In the genomic region with DNA sequence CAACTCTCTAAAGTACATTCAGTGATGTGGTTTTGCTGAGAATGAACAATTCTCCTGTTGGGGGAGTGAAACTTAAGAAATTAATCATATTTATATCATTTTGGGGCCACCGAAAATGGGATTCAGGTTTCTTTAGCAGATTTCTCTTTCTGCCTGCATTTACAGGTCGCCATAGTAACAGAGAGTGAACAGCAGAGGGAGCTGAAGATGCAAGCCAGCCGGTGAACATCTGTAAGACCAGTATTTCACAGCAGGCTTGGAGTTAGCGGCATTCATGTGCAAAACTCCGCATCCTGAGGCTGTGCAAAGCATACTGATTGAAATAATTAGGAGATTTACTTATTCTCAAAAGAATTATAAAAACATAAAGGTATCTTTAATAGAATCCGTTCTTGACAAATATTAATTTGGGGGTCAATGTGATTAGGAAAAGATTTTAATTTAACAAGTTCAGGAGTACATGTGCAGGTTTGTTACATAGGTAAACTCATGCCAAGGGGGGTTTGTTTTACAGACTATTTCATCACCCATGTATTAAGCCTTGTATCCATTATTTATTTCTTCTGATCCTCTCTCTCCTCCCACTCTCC, we compare ENCODE assay signal across 8 cellular contexts. TPM values are rescaled to one million over a fixed set of nuclear protein-coding genes. Genes with fewer than 3 reads are reported as not detected.
DNase-seq lines count a peak whose midpoint lies in the region; ATAC-seq and TF ChIP-seq lines count a peak whose summit lies in the region.

No MANE protein-coding gene starts in this region.

- DNase-seq in EL: peak; percentile 67
- peak; percentile 17 for DNase-seq in HuH-7 (ENCODE audit: low spot score)
- peak; percentile 68 for DNase-seq in RPMI7951 (ENCODE audit: low read depth)
- peak; percentile 13 for DNase-seq in activated T-helper 9 cell treated with anti-CD3 and anti-CD28 coated beads, Interleukin-2, amount 50 U/mL, for 16 hours (ENCODE audit: low read depth)
- DNase-seq in KG1 (lab: John Stamatoyannopoulos, UW): no peak

- H2AFZ ChIP-seq in parathyroid adenoma: peak overlapping the region; percentile 5

- no peak overlapping the region for H3K4me2 ChIP-seq in parathyroid adenoma (ENCODE audit: low read length)

- 6 to 7% methylated on average over 6 of the region's 6 CpGs for WGBS in gastroesophageal sphincter (ENCODE audit: low coverage in 1 of 2), 2 donors

- H3K4me3 ChIP-seq in gastroesophageal sphincter (no peak overlapping the region), parathyroid adenoma (ENCODE audit: low read depth, low read length) (no peak overlapping the region)

- ATAC-seq in GM21576 (IDR thresholded peaks at IDR 0.05; ENCODE audit: unreplicated experiment): peak; percentile 100
- peak; percentile 81 for ATAC-seq in gastroesophageal sphincter

- peaks cover 0 to 6% (median 0%) of the 10 kb centered on the region in 3 donors for H3K4me1 ChIP-seq in gastroesophageal sphincter
- H3K4me1 ChIP-seq in parathyroid adenoma: no peaks in the 10 kb centered on the region

- no peak overlapping the region for H3K27ac ChIP-seq in gastroesophageal sphincter
- no peak overlapping the region for H3K27ac ChIP-seq in parathyroid adenoma

- no peak overlapping the region for H3K9ac ChIP-seq in parathyroid adenoma

- H3K79me2 ChIP-seq in parathyroid adenoma: no peaks in the 10 kb centered on the region

- peak; percentile 68 to 83 (median 78) for TF ChIP-seq CTCF in gastroesophageal sphincter (IDR thresholded peaks at IDR 0.05)
- peak; percentile 85 for TF ChIP-seq CTCF in parathyroid adenoma (IDR thresholded peaks at IDR 0.05)

- TF ChIP-seq EP300 in gastroesophageal sphincter (IDR thresholded peaks at IDR 0.05): no peak

- no peak for TF ChIP-seq POLR2A in gastroesophageal sphincter (IDR thresholded peaks at IDR 0.05)

- H3K27me3 ChIP-seq in gastroesophageal sphincter (no peaks in the 10 kb centered on the region), parathyroid adenoma (ENCODE audit: control insufficient read depth, insufficient read depth, low read length) (no peaks in the 10 kb centered on the region)

- no peaks in the 10 kb centered on the region for H3K9me3 ChIP-seq in gastroesophageal sphincter
- no peaks in the 10 kb centered on the region for H3K9me3 ChIP-seq in parathyroid adenoma (ENCODE audit: control insufficient read depth, low read length)

- H3K36me3 ChIP-seq in gastroesophageal sphincter: no peaks in the 10 kb centered on the region
- H3K36me3 ChIP-seq in parathyroid adenoma (ENCODE audit: control insufficient read depth, insufficient read depth, low read length): no peaks in the 10 kb centered on the region

RNA-seq across cellular contexts. Expression of gene HSF2, which starts 17.9 kb away (rescaled TPM):
- 17.3 and 22.5 TPM in 2 replicates for total RNA-seq in RPMI7951 (2014; rRNA removed; shearing (Covaris generic))
- total RNA-seq in gastroesophageal sphincter: 10 to 100 TPM; 21.1 to 37.1 (median 30.7) TPM
